Comparison of ENCODE assay signal across 8 cellular contexts in the genomic region with DNA sequence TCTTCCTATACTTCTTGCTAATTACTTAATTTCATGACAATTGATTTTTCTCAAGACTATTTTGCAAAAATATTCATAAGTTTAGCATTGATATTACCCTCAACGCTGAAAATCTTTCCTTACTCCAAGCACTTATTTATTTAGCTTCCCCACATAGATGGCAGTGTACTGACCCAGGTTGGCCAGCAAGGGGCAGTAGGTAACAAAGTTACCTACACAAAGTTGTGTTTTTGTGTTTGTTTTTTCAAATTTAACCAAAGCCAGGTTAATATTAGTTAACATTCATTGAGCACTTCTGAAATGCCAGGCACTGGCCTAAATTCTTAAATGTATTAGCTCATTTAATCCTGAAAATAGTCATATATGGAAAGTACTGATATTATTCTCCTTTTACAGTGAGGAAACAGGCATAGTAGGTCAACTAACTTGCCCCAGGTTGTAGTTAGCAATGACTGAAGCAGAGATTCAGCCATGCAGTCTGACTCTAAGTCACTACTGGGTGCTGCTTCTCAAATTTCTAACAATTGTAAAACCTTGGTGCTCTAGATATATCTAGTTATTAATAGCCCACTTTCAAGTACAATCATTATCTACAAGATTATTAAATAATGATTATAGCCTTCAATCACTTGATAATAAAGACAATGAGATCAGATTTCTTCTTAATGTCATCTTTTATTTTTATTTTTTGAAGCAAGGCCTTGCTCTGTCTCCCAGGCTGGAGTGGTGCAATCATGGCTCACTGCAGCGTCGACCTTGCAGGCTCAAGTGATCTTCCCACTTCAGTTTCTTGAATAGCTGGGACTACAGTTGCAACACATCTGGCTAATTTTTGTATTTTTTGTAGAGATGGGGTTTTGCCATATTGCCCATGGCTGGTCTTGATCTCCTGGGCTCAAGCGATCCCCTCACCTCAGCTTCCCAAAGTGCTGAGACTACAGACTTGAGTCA. TPM values are rescaled to one million over a fixed set of nuclear protein-coding genes. Genes with fewer than 3 reads are reported as not detected.
DNase-seq lines count a peak whose midpoint lies in the region; ATAC-seq and TF ChIP-seq lines count a peak whose summit lies in the region.

No MANE protein-coding gene starts in this region.

- peaks cover 5% of the 10 kb centered on the region for H3K4me1 Mint-ChIP-seq in activated B cell treated with CpG ODN at 0.5 μM for 24 hours

- H3K4me3 Mint-ChIP-seq in activated B cell treated with CpG ODN at 0.5 μM for 24 hours: no peak overlapping the region

- no peaks in the 10 kb centered on the region for H3K9me3 ChIP-seq in MG63

- H3K36me3 ChIP-seq in MG63: no peaks in the 10 kb centered on the region

- H3K4me3 ChIP-seq in MG63: no peak overlapping the region

- ATAC-seq in activated B cell treated with CpG ODN at 0.5 μM for 24 hours (ENCODE audit: low read depth) (peak; percentile 72), HG03342 (IDR thresholded peaks at IDR 0.05; ENCODE audit: unreplicated experiment) (no peak)

- H3K9me3 Mint-ChIP-seq in activated B cell treated with CpG ODN at 0.5 μM for 24 hours: no peaks in the 10 kb centered on the region

- DNase-seq in AG20443 (ENCODE audit: low spot score) (peak; percentile 29), LoVo (ENCODE audit: low spot score) (peak; percentile 51), activated B cell treated with CpG ODN at 0.5 μM for 24 hours (no peak), fibroblast of peridontal ligament (ENCODE audit: extremely low read depth) (peak; percentile 53), pons (ENCODE audit: low spot score) (peak; percentile 45), MG63 (no peak)

- H3K36me3 Mint-ChIP-seq in activated B cell treated with CpG ODN at 0.5 μM for 24 hours (ENCODE audit: low read depth): no peaks in the 10 kb centered on the region

- CTCF ChIA-PET in activated B cell treated with CpG ODN at 0.5 μM for 24 hours (lab: Charles Lee): interaction anchor here (0.7 to 3.0 kb wide), 7 partner anchors 11 to 121 kb away, joined by 3 to 25 read pairs (median 3); no protein-coding TSS in a partner anchor

- intact Hi-C loops in activated B cell treated with CpG ODN at 0.5 μM for 24 hours (cut with micrococcal nuclease): loop anchor here (1.0 to 5.0 kb wide), 3 partner anchors 54 to 234 kb away; no protein-coding TSS in a partner anchor

- TF ChIP-seq CTCF in GM12874 (IDR thresholded peaks at IDR 0.05; ENCODE audit: insufficient read depth, low read depth, low read length) (peak; percentile 56; the same call in 1 of the 2 replicates), activated B cell treated with CpG ODN at 0.5 μM for 24 hours (IDR thresholded peaks at IDR 0.05) (peak; percentile 42)

- H3K27me3 Mint-ChIP-seq in activated B cell treated with CpG ODN at 0.5 μM for 24 hours: no peaks in the 10 kb centered on the region

- H3K27me3 ChIP-seq in MG63: no peaks in the 10 kb centered on the region; the same call in 1 of the 2 replicates

- H3K27ac Mint-ChIP-seq in activated B cell treated with CpG ODN at 0.5 μM for 24 hours: no peak overlapping the region

- POLR2A ChIA-PET in activated B cell treated with CpG ODN at 0.5 μM for 24 hours (lab: Charles Lee): interaction anchor here (1.2 kb wide), 1 partner anchor 193 kb away, joined by 3 read pairs; no protein-coding TSS in a partner anchor

RNA-seq across cellular contexts. Expression of gene GGCT, which starts 5.8 kb away (rescaled TPM):
- total RNA-seq in activated B cell treated with CpG ODN at 0.5 μM for 24 hours: 22.7 and 24.4 TPM in 2 replicates
- total RNA-seq in MG63 (2014; rRNA removed; shearing (Covaris generic); ENCODE audit: low replicate concordance): 49.3 and 143 TPM in 2 replicates

RNA-seq across cellular contexts. Expression of gene NOD1, which starts 31.8 kb away (rescaled TPM):
- 11.7 and 14.0 TPM in 2 replicates for total RNA-seq in activated B cell treated with CpG ODN at 0.5 μM for 24 hours
- total RNA-seq in MG63 (2014; rRNA removed; shearing (Covaris generic); ENCODE audit: low replicate concordance): 2.1 and 2.5 TPM in 2 replicates

Comparison
In these comparisons a context has a peak if more than half of its experiments do, and no peak if none do; other contexts are left out.
1. DNase-seq: peak in AG20443 (single experiment), LoVo (single experiment), fibroblast of peridontal ligament (single experiment) and pons (single experiment); none in activated B cell treated with CpG ODN at 0.5 μM for 24 hours (single experiment) and MG63 (single experiment).